11 cellular contexts compared by ENCODE assay signal in genomic region chr18:57441395-57441794, GRCh38. TPM values are rescaled to one million over a fixed set of nuclear protein-coding genes. Genes with fewer than 3 reads are reported as not detected.
DNase-seq lines count a peak whose midpoint lies in the region; ATAC-seq, FAIRE-seq and TF ChIP-seq lines count a peak whose summit lies in the region.
"Had no signal": no experiment of that assay in that cellular context is flagged by ENCODE, and none has a peak within 500 bp of the region (broad histone marks: within the 10 kb centered on the region; RNA-seq: fewer than 3 reads in every experiment).

No MANE protein-coding gene starts in this region.

- no peaks in the 10 kb centered on the region for H3K9me3 Mint-ChIP-seq in progenitor cell of endocrine pancreas (ENCODE audit: low read depth)

- H4K20me1 ChIP-seq in H1 (replicated peaks in 1 of 2; ENCODE audit: control insufficient read depth in 1 of 2, insufficient read depth in 2 of 2, low read length in 2 of 2): peaks cover 14 to 37% of the 10 kb centered on the region in 2 experiments

- H3K4me2 ChIP-seq in H1 (ENCODE audit: insufficient read depth in 1 of 2, low read depth in 2 of 2, low read length in 2 of 2): peak overlapping the region; percentile 79 to 93

- 0 out of 2 replicates have a peak overlapping the region, but pooled peaks have one; percentile 92 for H2BK15ac ChIP-seq in H1 (ENCODE audit: low read length)

- CTCF ChIA-PET in H1 (lab: Charles Lee; ENCODE audit: partially characterized antibody): interaction anchor here (1.2 to 2.9 kb wide), 2 partner anchors 11 to 320 kb away, joined by 3 to 17 read pairs; no protein-coding TSS in a partner anchor

- H2BK5ac ChIP-seq in H1 (ENCODE audit: low read depth, low read length): no peak overlapping the region

- WGBS in HUES64: 2% methylated on average over 32 of the region's 32 CpGs
- 3% methylated on average over 18 of the region's 32 CpGs; no CpG with 5 or more reads in 1 of the 2 experiments for WGBS in H1 (ENCODE audit: extremely low coverage in 1 of 2, insufficient coverage in 1 of 2, insufficient read length in 1 of 2, insufficient replicate concordance in 2 of 2, low coverage in 1 of 2, low lambda C conversion rate in 2 of 2, missing lambda C conversion rate in 1 of 2), 2 experiments

- no peak for TF ChIP-seq POLR2A in H1 (IDR thresholded peaks at IDR 0.05; ENCODE audit: control extremely low read depth in 1 of 2, low read depth in 2 of 2, low read length in 2 of 2)

- DNase-seq in SIG-M5 treated with dmso at 0.1 percent for 504 hours (lab: John Stamatoyannopoulos, UW; ENCODE audit: unreplicated experiment) (peak; percentile 12), SIG-M5 (lab: John Stamatoyannopoulos, UW) (no peak), H1 (ENCODE audit: low read depth in 1 of 2, low spot score in 2 of 2) (peak in 1 of 2 experiments; percentile 71), progenitor cell of endocrine pancreas (ENCODE audit: low spot score, unreplicated experiment) (peak; percentile 39), HuH-7.5 (ENCODE audit: low spot score) (no peak), NCI-H2029 treated with DMSO at 0.1 percent for 48 hours (lab: John Stamatoyannopoulos, UW) (no peak)
- DNase-seq: 8988T, heart left ventricle, PC-3 had no signal

- no peak overlapping the region for H2AK5ac ChIP-seq in H1 (ENCODE audit: low read depth, low read length)

- no peak overlapping the region for H3K14ac ChIP-seq in H1 (ENCODE audit: insufficient read length)

- H3K9me3 ChIP-seq in HUES64 (ENCODE audit: insufficient read depth, low read depth, low read length) (no peaks in the 10 kb centered on the region), H1 (ENCODE audit: insufficient read depth in 2 of 2, low read depth in 1 of 2, low read length in 1 of 2) (no peaks in the 10 kb centered on the region)
- H3K9me3 ChIP-seq: heart left ventricle had no signal

- no peak overlapping the region for H4K8ac ChIP-seq in H1 (ENCODE audit: extremely low read depth, insufficient read depth, low read length)

- H3K79me2 ChIP-seq in H1 (ENCODE audit: control insufficient read depth in 1 of 2, insufficient read depth in 2 of 2, low read length in 2 of 2): no peaks in the 10 kb centered on the region

- no peak overlapping the region for H4K5ac ChIP-seq in H1 (ENCODE audit: insufficient read length, low read depth, low read length)

- no peaks in the 10 kb centered on the region; the same call in 1 of the 2 replicates for H3K79me1 ChIP-seq in H1 (ENCODE audit: low read depth, low read length)

- peaks cover 12% of the 10 kb centered on the region; the same call in 1 of the 2 replicates for H3K23me2 ChIP-seq in H1 (ENCODE audit: low read depth, low read length)

- H3K4me1 ChIP-seq in HUES64 (ENCODE audit: insufficient read depth, low read length) (peaks cover 28% of the 10 kb centered on the region), H1 (replicated peaks in 1 of 4; ENCODE audit: control insufficient read depth in 3 of 4, insufficient read depth in 4 of 4, low read length in 3 of 4) (peaks cover 8 to 45% (median 29%) of the 10 kb centered on the region in 4 experiments)

- no peak overlapping the region for H3K4ac ChIP-seq in H1 (replicated peaks; ENCODE audit: insufficient read length, low read depth, low read length)

- peak overlapping the region; percentile 99 for H3K4me3 Mint-ChIP-seq in progenitor cell of endocrine pancreas (ENCODE audit: low read depth)

- H3K27ac ChIP-seq in HUES64 (ENCODE audit: low read depth, low read length) (no peak overlapping the region), H1 (ENCODE audit: low read depth, low read length) (no peak overlapping the region)
- H3K27ac ChIP-seq: heart left ventricle had no signal

- H3K36me3 ChIP-seq in HUES64 (ENCODE audit: insufficient read depth, low read length) (no peaks in the 10 kb centered on the region), H1 (ENCODE audit: control insufficient read depth in 2 of 4, insufficient read depth in 4 of 4, low read length in 3 of 4) (peaks cover 0 to 6% (median 0%) of the 10 kb centered on the region in 4 experiments; a peak in 1 of 8 replicates)
- H3K36me3 ChIP-seq: heart left ventricle had no signal

- POLR2A ChIA-PET in H1 (lab: Charles Lee; ENCODE audit: partially characterized antibody): interaction anchor here (3.6 kb wide), 1 partner anchor 11 kb away, joined by 18 read pairs; no protein-coding TSS in a partner anchor

- H3K27ac Mint-ChIP-seq in progenitor cell of endocrine pancreas: peak overlapping the region; percentile 95

- peaks cover 27% of the 10 kb centered on the region for H3K36me3 Mint-ChIP-seq in progenitor cell of endocrine pancreas (ENCODE audit: insufficient read depth)

- H3K27me3 Mint-ChIP-seq in progenitor cell of endocrine pancreas: no peaks in the 10 kb centered on the region

- H3K4me1 Mint-ChIP-seq in progenitor cell of endocrine pancreas (ENCODE audit: low read depth): peaks cover 67% of the 10 kb centered on the region

- TF ChIP-seq CTCF in H1 (IDR thresholded peaks at IDR 0.05; ENCODE audit: control extremely low read depth in 1 of 3, insufficient read depth in 1 of 3, low read depth in 1 of 3, low read length in 3 of 3): no peak
- TF ChIP-seq CTCF in progenitor cell of endocrine pancreas (IDR thresholded peaks at IDR 0.05; ENCODE audit: unreplicated experiment): no peak

- H4K91ac ChIP-seq in H1 (replicated peaks; ENCODE audit: insufficient read length, low read length): no peak overlapping the region

- no peak overlapping the region for H3K56ac ChIP-seq in H1 (replicated peaks; ENCODE audit: insufficient read length, low read depth, low read length)

- H3K4me3 ChIP-seq in HUES64 (ENCODE audit: low read length) (peak overlapping the region; percentile 41), H1 (ENCODE audit: extremely low read depth in 1 of 4, insufficient read depth in 2 of 4, low read depth in 3 of 4, low read length in 4 of 4) (peak overlapping the region; percentile 24 to 62 (median 34); a peak in 7 of 8 replicates)

- H2AFZ ChIP-seq in H1 (ENCODE audit: low read length): peak overlapping the region; percentile 49; the same call in 1 of the 2 replicates

- peaks cover 96% of the 10 kb centered on the region for H3K27me3 ChIP-seq in HUES64 (ENCODE audit: insufficient read depth, low read length)
- peaks cover 64 to 92% (median 82%) of the 10 kb centered on the region in 4 experiments for H3K27me3 ChIP-seq in H1 (replicated peaks in 1 of 4; ENCODE audit: control insufficient read depth in 3 of 4, extremely low read depth in 1 of 4, insufficient read depth in 3 of 4, low read length in 3 of 4)

- TF ChIP-seq EP300 in H1 (IDR thresholded peaks at IDR 0.05; ENCODE audit: borderline replicate concordance in 1 of 2, low read depth in 2 of 2, low read length in 2 of 2): no peak

- ATAC-seq in HG03139 (IDR thresholded peaks at IDR 0.05; ENCODE audit: unreplicated experiment): no peak
- ATAC-seq: heart left ventricle, PC-3 had no signal

- no peak overlapping the region for H2BK120ac ChIP-seq in H1 (replicated peaks; ENCODE audit: low read depth, low read length)

- no peak overlapping the region for H3K23ac ChIP-seq in H1 (ENCODE audit: insufficient read length)

- H2BK20ac ChIP-seq in H1 (ENCODE audit: low read length): no peak overlapping the region

- TF ChIP-seq RAD21 in H1 (IDR thresholded peaks at IDR 0.05 in 1 of 2, conservative IDR thresholded peaks at IDR 0.05 in 1 of 2; ENCODE audit: low read depth in 2 of 2, low read length in 2 of 2): no peak

- no peak overlapping the region for H3K9ac ChIP-seq in HUES64 (ENCODE audit: low read depth, low read length)
- H3K9ac ChIP-seq in H1 (replicated peaks in 1 of 4; ENCODE audit: extremely low read depth in 1 of 4, low read depth in 3 of 4, low read length in 3 of 4): no peak overlapping the region

- peak overlapping the region; percentile 19 for H3K18ac ChIP-seq in H1 (ENCODE audit: extremely low read depth, low read length)

- FAIRE-seq in H1 (lab: Jason Lieb, UNC): no peak

- no peak overlapping the region for H2BK12ac ChIP-seq in H1 (ENCODE audit: low read depth, low read length)

TF ChIP-seq in H1, 55 proteins besides CTCF, POLR2A, EP300 and RAD21:
- TF ChIP-seq SP1 (IDR thresholded peaks at IDR 0.05; ENCODE audit: low read depth, low read length): no peak
- TF ChIP-seq CHD2 (IDR thresholded peaks at IDR 0.05; ENCODE audit: low read length): peak; percentile 82
- no peak; the same call in 1 of the 2 replicates for TF ChIP-seq MAX (IDR thresholded peaks at IDR 0.05)
- TF ChIP-seq SUZ12 (IDR thresholded peaks at IDR 0.05; ENCODE audit: low read length): peak; percentile 50
- TF ChIP-seq ASH2L (IDR thresholded peaks at IDR 0.05; ENCODE audit: low read length): peak; percentile 55
- peak; percentile 46; the same call in 1 of the 2 replicates for TF ChIP-seq TAF1 (IDR thresholded peaks at IDR 0.05; ENCODE audit: low read depth, low read length)
- peak; percentile 16 for TF ChIP-seq KDM4A (IDR thresholded peaks at IDR 0.05; ENCODE audit: low read depth, low read length, severe bottlenecking)
- peak; percentile 64 for TF ChIP-seq RNF2 (IDR thresholded peaks at IDR 0.05; ENCODE audit: borderline replicate concordance, low read depth, low read length, missing control alignments, poor library complexity, severe bottlenecking)

RNA-seq across cellular contexts. Expression of gene ONECUT2, which starts 6.2 kb away (rescaled TPM):
- polyA plus RNA-seq in HUES64 (2013, experiment 1 of 2): 1.00 TPM
- 1.6 TPM for polyA plus RNA-seq in HUES64 (2013, experiment 2 of 2)
- total RNA-seq in H1 (2021; fragmentation: NEBNext Ultra II Directional; extraction: Animal tissue kit (Norgen Biotek cat#: 25700)): 1.9 and 3.3 TPM in 2 replicates
- 0.22 and 0.38 TPM in 2 replicates for polyA plus RNA-seq in H1 (2011; rRNA removed)
- 0.26 TPM for polyA plus RNA-seq in H1 (2011; cell fraction: cytosol; rRNA removed)
- polyA plus RNA-seq in H1 (2011; cell fraction: nucleus; rRNA removed): 0.63 TPM
- polyA plus RNA-seq in H1 (2012, experiment 1 of 2): 0.40 to 0.98 TPM (median 0.74 TPM) in 4 replicates
- polyA plus RNA-seq in H1 (2012, experiment 2 of 2): 0.03 TPM
- polyA plus RNA-seq in H1 (2013, experiment 1 of 2): 1.1 TPM
- polyA plus RNA-seq in H1 (2013, experiment 2 of 2): 0.92 TPM
- 1.3 and 3.5 TPM in 2 replicates for polyA minus RNA-seq in H1 (2011; rRNA and poly(A)+ RNA removed)
- polyA minus RNA-seq in H1 (2011; cell fraction: cytosol; rRNA and poly(A)+ RNA removed): 1.5 TPM
- 3.0 TPM for polyA minus RNA-seq in H1 (2011; cell fraction: nucleus; rRNA and poly(A)+ RNA removed)
- total RNA-seq in progenitor cell of endocrine pancreas: 92.2 and 110 TPM in 2 replicates

Comparison
In these comparisons a context has a peak if more than half of its experiments do, and no peak if none do; other contexts are left out.
1. DNase-seq: peak in SIG-M5 treated with dmso at 0.1 percent for 504 hours (single experiment) and progenitor cell of endocrine pancreas (single experiment); none in SIG-M5 (single experiment), HuH-7.5 (single experiment) and NCI-H2029 treated with DMSO at 0.1 percent for 48 hours (single experiment).
2. RNA of gene ONECUT2, which starts 6.2 kb away (total RNA-seq): 92.2 to 110 TPM in progenitor cell of endocrine pancreas; 1.9 to 3.3 TPM in H1; every median in the first group is over 10 times any median in the second.